Comparison of ENCODE assay signal across 8 cellular contexts in the genomic region with DNA sequence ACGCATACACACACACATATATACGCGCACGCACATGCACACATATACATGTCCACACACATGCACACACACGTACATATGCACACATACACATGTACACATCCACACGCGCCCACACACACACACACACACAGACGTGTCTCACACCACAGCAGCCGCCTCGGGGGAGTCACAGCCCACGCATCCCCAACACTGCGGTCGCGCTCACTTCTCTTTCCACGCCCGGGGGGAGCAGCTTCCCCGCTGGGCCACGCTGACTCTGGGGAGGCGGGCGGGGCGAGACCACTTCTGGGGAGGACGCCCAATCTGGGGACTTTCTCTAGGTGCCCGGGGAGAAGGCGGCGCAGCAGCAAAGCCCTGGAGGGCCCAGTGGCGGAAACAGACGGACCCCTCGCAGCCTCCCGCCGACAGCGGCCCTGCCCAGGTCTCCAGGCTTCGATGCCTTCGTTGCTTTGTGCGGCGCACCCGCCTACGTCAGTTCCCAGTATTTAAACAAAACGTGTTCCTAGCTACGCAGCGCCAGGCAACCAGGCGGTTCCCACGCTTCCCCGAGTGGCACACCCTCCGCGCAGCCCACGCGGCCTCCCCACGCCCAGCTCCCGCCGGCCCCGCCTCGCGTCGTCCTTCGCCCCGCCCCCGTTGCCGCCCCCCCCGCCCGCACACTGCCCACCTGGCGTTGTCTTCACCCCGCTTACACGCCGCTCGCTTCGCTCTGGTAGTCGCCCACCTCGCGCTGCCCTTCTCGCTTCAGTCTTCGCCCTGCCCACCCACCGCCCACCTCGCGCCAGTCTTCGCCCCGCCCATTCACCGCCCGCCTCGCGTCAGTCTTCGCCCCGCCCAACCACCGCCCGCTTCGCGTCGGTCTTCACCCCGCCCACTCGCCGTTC. TPM values are rescaled to one million over a fixed set of nuclear protein-coding genes. Genes with fewer than 3 reads are reported as not detected.
DNase-seq lines count a peak whose midpoint lies in the region; ATAC-seq and TF ChIP-seq lines count a peak whose summit lies in the region.

No MANE protein-coding gene starts in this region.

- no peak for TF ChIP-seq RAD21 in liver (IDR thresholded peaks at IDR 0.05)

- H3K4me3 Mint-ChIP-seq in T-helper 17 cell = peak overlapping the region; percentile 78

- TF ChIP-seq CTCF in A673 (conservative IDR thresholded peaks at IDR 0.05; ENCODE audit: low read depth, low read length) = no peak
- TF ChIP-seq CTCF in cardiac fibroblast (IDR thresholded peaks at IDR 0.05; ENCODE audit: low read depth, low read length) = no peak
- no peak for TF ChIP-seq CTCF in liver (IDR thresholded peaks at IDR 0.05; ENCODE audit: low read depth, low read length, missing input control)

- H3K4me3 ChIP-seq in A673 (ENCODE audit: low read depth, low read length, poor library complexity, severe bottlenecking) = peak overlapping the region; percentile 79
- peak overlapping the region; percentile 73 to 80 for H3K4me3 ChIP-seq in cardiac fibroblast (replicated peaks in 1 of 2; ENCODE audit: low read depth in 2 of 2, low read length in 2 of 2)
- peak overlapping the region; percentile 7 to 74 (median 68) for H3K4me3 ChIP-seq in liver (ENCODE audit: low read depth in 1 of 3, low read length in 3 of 3)

- peak; percentile 55 for ATAC-seq in GM18870 (IDR thresholded peaks at IDR 0.05; ENCODE audit: unreplicated experiment)
- peak; percentile 49 for ATAC-seq in HG03442 (IDR thresholded peaks at IDR 0.05; ENCODE audit: unreplicated experiment)
- peak; percentile 63 for ATAC-seq in T-helper 17 cell
- ATAC-seq in HG03432 (IDR thresholded peaks at IDR 0.05; ENCODE audit: unreplicated experiment) = no peak

- H3K27me3 ChIP-seq in A673 (replicated peaks; ENCODE audit: insufficient read depth, low read depth, low read length, poor library complexity) (no peaks in the 10 kb centered on the region), liver (ENCODE audit: control insufficient read depth in 4 of 4, insufficient read depth in 4 of 4, low read length in 3 of 4) (no peaks in the 10 kb centered on the region)

- peak overlapping the region; percentile 59 for H3K27ac Mint-ChIP-seq in T-helper 17 cell

- WGBS in liver = 6% methylated on average over 90 of the region's 90 CpGs

- H3K36me3 Mint-ChIP-seq in T-helper 17 cell (ENCODE audit: low read depth) = peaks cover 3% of the 10 kb centered on the region

- H3K36me3 ChIP-seq in A673 (ENCODE audit: insufficient read depth, low read length, poor library complexity, severe bottlenecking) = no peaks in the 10 kb centered on the region
- H3K36me3 ChIP-seq in liver (ENCODE audit: control insufficient read depth in 4 of 4, insufficient read depth in 3 of 4, low read depth in 1 of 4, low read length in 3 of 4) = peaks cover 3 to 4% (median 3%) of the 10 kb centered on the region in 4 donors

- peak overlapping the region; percentile 87 for H3K27ac ChIP-seq in A673 (ENCODE audit: low read depth, low read length, poor library complexity, severe bottlenecking)
- peak overlapping the region; percentile 58 to 89 for H3K27ac ChIP-seq in liver (ENCODE audit: low read depth in 1 of 2, low read length in 2 of 2)

- BruUV-seq in A673 (replicated peaks; lab: Mats Ljungman, UMichigan) = TSS peak; percentile 32

- CTCF ChIA-PET in A673 (lab: Charles Lee) = interaction anchor here (0.9 to 1.1 kb wide), 2 partner anchors 9 to 167 kb away, joined by 3 read pairs; no protein-coding TSS in a partner anchor

- H3K9ac ChIP-seq in liver (ENCODE audit: low read depth in 1 of 2, low read length in 2 of 2) = no peak overlapping the region

- no peaks in the 10 kb centered on the region for H3K27me3 Mint-ChIP-seq in T-helper 17 cell

- POLR2A ChIA-PET in A673 (lab: Charles Lee; ENCODE audit: low non-redundant PET) = interaction anchor here (0.6 to 1.1 kb wide), 2 partner anchors 75 to 355 kb away, joined by 3 to 4 read pairs; no protein-coding TSS in a partner anchor

- intact Hi-C loops in A673 (cut with micrococcal nuclease; ENCODE audit: unreplicated experiment) = loop anchor here (2.0 to 10.0 kb wide), 3 partner anchors 45 to 639 kb away; a partner anchor contains a TSS

- H3K9me3 ChIP-seq in A673 (ENCODE audit: low read depth, low read length, poor library complexity, severe bottlenecking) (no peaks in the 10 kb centered on the region), T-helper 17 cell (ENCODE audit: control insufficient read depth, low read length, poor library complexity, severe bottlenecking) (peaks cover 8% of the 10 kb centered on the region), liver (ENCODE audit: control insufficient read depth in 4 of 4, low read length in 3 of 4) (peaks cover 0 to 4% (median 1%) of the 10 kb centered on the region in 4 donors)

- peaks cover 23% of the 10 kb centered on the region for H3K4me1 Mint-ChIP-seq in T-helper 17 cell

- DNase-seq in A673 (ENCODE audit: low spot score) (no peak), T-helper 17 cell (peak; percentile 65 to 72 (median 70)), cardiac fibroblast (ENCODE audit: low read depth in 2 of 2) (peak; percentile 39 to 46)
- DNase-seq in stimulated activated CD8-positive, alpha-beta memory T cell treated with anti-CD3 and anti-CD28 coated beads, Interleukin-12 subunit alpha, Interleukin-12 subunit beta, amount 100 ng/mL, for 4 hours (ENCODE audit: low read depth) = peak; percentile 76

- H3K4me1 ChIP-seq in A673 (ENCODE audit: insufficient read depth, low read length, poor library complexity, severe bottlenecking) (peaks cover 9% of the 10 kb centered on the region), liver (ENCODE audit: control insufficient read depth in 4 of 4, insufficient read depth in 4 of 4, low read length in 3 of 4) (peaks cover 0 to 14% (median 9%) of the 10 kb centered on the region in 4 donors)

TF ChIP-seq in liver, 16 proteins besides CTCF, POLR2A, EP300 and RAD21:
- TF ChIP-seq EGR1 (IDR thresholded peaks at IDR 0.05; ENCODE audit: low read depth in 2 of 2) = peak in 1 of 2 donors; percentile 8
- TF ChIP-seq RXRA (IDR thresholded peaks at IDR 0.05) = no peak
- TF ChIP-seq GABPA (IDR thresholded peaks at IDR 0.05 in 1 of 2, conservative IDR thresholded peaks at IDR 0.05 in 1 of 2) = no peak
- TF ChIP-seq, protein P1, sequence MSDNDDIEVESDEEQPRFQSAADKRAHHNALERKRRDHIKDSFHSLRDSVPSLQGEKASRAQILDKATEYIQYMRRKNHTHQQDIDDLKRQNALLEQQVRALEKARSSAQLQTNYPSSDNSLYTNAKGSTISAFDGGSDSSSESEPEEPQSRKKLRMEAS (IDR thresholded peaks at IDR 0.05) = peak; percentile 41
- TF ChIP-seq HNF4A (conservative IDR thresholded peaks at IDR 0.05) = no peak
- TF ChIP-seq, protein P2, sequence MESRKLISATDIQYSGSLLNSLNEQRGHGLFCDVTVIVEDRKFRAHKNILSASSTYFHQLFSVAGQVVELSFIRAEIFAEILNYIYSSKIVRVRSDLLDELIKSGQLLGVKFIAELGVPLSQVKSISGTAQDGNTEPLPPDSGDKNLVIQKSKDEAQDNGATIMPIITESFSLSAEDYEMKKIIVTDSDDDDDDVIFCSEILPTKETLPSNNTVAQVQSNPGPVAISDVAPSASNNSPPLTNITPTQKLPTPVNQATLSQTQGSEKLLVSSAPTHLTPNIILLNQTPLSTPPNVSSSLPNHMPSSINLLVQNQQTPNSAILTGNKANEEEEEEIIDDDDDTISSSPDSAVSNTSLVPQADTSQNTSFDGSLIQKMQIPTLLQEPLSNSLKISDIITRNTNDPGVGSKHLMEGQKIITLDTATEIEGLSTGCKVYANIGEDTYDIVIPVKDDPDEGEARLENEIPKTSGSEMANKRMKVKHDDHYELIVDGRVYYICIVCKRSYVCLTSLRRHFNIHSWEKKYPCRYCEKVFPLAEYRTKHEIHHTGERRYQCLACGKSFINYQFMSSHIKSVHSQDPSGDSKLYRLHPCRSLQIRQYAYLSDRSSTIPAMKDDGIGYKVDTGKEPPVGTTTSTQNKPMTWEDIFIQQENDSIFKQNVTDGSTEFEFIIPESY (IDR thresholded peaks at IDR 0.05) = no peak
- no peak for TF ChIP-seq JUND (IDR thresholded peaks at IDR 0.05)
- no peak for TF ChIP-seq YY1 (IDR thresholded peaks at IDR 0.05)
- no peak for TF ChIP-seq TAF1 (conservative IDR thresholded peaks at IDR 0.05)

RNA-seq across cellular contexts. Expression of a gene that starts 0.8 kb away (rescaled TPM):
- total RNA-seq in A673 (2021) (39.5 and 46.1 TPM in 2 replicates), T-helper 17 cell (10 to 100 TPM; 15.0 to 16.1 TPM), liver (10 to 100 TPM; 20.4 to 25.1 TPM)
- polyA plus RNA-seq in liver = 10 to 100 TPM; 28.8 to 31.6 TPM

RNA-seq across cellular contexts. Expression of a gene that starts 45.1 kb away (rescaled TPM):
- 201 and 216 TPM in 2 replicates for total RNA-seq in A673 (2021)
- total RNA-seq in T-helper 17 cell = 10 to 100 TPM; 75.2 to 77.2 TPM
- total RNA-seq in liver = 10 to 100 TPM; 18.0 to 23.8 TPM
- polyA plus RNA-seq in liver = 10 to 100 TPM; 41.8 to 86.2 TPM
